26 cellular contexts compared by ENCODE assay signal in the genomic region with DNA sequence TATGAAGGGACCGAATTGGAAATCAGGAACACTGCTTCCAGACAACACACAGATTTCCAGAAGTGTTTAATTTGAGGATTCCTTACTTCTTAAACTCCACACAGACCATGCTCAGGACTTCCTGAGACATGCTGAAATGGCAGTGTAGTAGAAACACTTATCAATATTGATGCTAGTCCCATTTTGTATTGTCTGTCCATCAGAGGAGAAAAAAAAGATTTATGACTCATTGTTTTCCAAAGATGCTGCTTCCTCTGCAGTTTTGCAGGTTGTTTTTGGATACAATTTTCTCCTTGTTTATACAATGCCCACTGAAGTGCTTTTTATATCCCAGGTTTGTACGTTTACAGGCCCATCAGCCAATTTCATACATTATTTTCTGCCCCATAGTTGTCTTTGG.
DNase-seq lines count a peak whose midpoint lies in the region; TF ChIP-seq lines count a peak whose summit lies in the region.
"Had no signal": no experiment of that assay in that cellular context is flagged by ENCODE, and none has a peak within 500 bp of the region (broad histone marks: within the 10 kb centered on the region; RNA-seq: fewer than 3 reads in every experiment).

No MANE protein-coding gene starts in this region.

- H3K27ac Mint-ChIP-seq in nephron: peak overlapping the region; percentile 37 to 67 (median 64)
- H3K27ac Mint-ChIP-seq: activated CD4-positive, alpha-beta memory T cell treated with anti-CD3 and anti-CD28 coated beads for 36 hours; activated naive CD4-positive, alpha-beta T cell treated with anti-CD3 and anti-CD28 coated beads for 36 hours; activated T-helper 1 cell treated with anti-CD3 and anti-CD28 coated beads, Interleukin-12 subunit alpha, Interleukin-12 subunit beta, Interleukin-2, Interleukin-4 antibody, amounts not matched to agents 30 ng/mL and 10 ng/mL and 1 ng/mL, durations not matched to agents 14 hours and 24 hours and 36 hours; naive B cell; stimulated activated effector memory CD8-positive, alpha-beta T cell treated with anti-CD3 and anti-CD28 coated beads, Interleukin-12 subunit alpha, Interleukin-12 subunit beta, amount 100 ng/mL, for 72 hours had no signal

- H3K36me3 Mint-ChIP-seq in nephron (ENCODE audit: low read depth): no peaks in the 10 kb centered on the region
- H3K36me3 Mint-ChIP-seq: activated CD4-positive, alpha-beta memory T cell treated with anti-CD3 and anti-CD28 coated beads for 36 hours; naive B cell; stimulated activated effector memory CD8-positive, alpha-beta T cell treated with anti-CD3 and anti-CD28 coated beads, Interleukin-12 subunit alpha, Interleukin-12 subunit beta, amount 100 ng/mL, for 72 hours had no signal

- TF ChIP-seq CTCF in BE2C (IDR thresholded peaks at IDR 0.05; ENCODE audit: low read depth, low read length) (no peak), cardiac fibroblast (IDR thresholded peaks at IDR 0.05; ENCODE audit: low read depth, low read length) (no peak), nephron (IDR thresholded peaks at IDR 0.05; ENCODE audit: unreplicated experiment in 3 of 3) (no peak)

- peaks cover 5% of the 10 kb centered on the region for H3K27me3 Mint-ChIP-seq in nephron (ENCODE audit: low read depth)

- no peaks in the 10 kb centered on the region for H3K9me3 Mint-ChIP-seq in nephron
- H3K9me3 Mint-ChIP-seq: activated CD4-positive, alpha-beta memory T cell treated with anti-CD3 and anti-CD28 coated beads for 36 hours; activated naive CD4-positive, alpha-beta T cell treated with anti-CD3 and anti-CD28 coated beads for 36 hours; activated T-helper 1 cell treated with anti-CD3 and anti-CD28 coated beads, Interleukin-12 subunit alpha, Interleukin-12 subunit beta, Interleukin-2, Interleukin-4 antibody, amounts not matched to agents 30 ng/mL and 10 ng/mL and 1 ng/mL, durations not matched to agents 14 hours and 24 hours and 36 hours; naive B cell; stimulated activated effector memory CD8-positive, alpha-beta T cell treated with anti-CD3 and anti-CD28 coated beads, Interleukin-12 subunit alpha, Interleukin-12 subunit beta, amount 100 ng/mL, for 72 hours had no signal

- H3K27me3 ChIP-seq in BE2C: no peaks in the 10 kb centered on the region
- H3K27me3 ChIP-seq: brain microvascular endothelial cell, left lung, neutrophil, transverse colon had no signal

- peaks cover 44% of the 10 kb centered on the region for H3K4me1 Mint-ChIP-seq in nephron

- DNase-seq in BE2C (no peak), M059J (ENCODE audit: low read depth) (peak; percentile 20), cardiac fibroblast (ENCODE audit: low read depth in 2 of 2) (peak; percentile 23 to 33), NCI-H2029 (lab: John Stamatoyannopoulos, UW) (no peak), NCI-H446 (lab: John Stamatoyannopoulos, UW) (no peak), amygdala (lab: John Stamatoyannopoulos, UW) (no peak)
- no peak for DNase-seq in activated CD4-positive, alpha-beta T cell treated with anti-CD3 and anti-CD28 coated beads for 4 hours
- DNase-seq: activated CD4-positive, alpha-beta memory T cell treated with anti-CD3 and anti-CD28 coated beads for 36 hours; activated CD8-positive, alpha-beta memory T cell treated with anti-CD3 and anti-CD28 coated beads, Interleukin-2, amount 50 U/mL, for 4 hours; activated naive CD4-positive, alpha-beta T cell treated with anti-CD3 and anti-CD28 coated beads for 36 hours; brain microvascular endothelial cell; DMS 273 treated with DMSO at 0.1 percent for 48 hours; effector memory CD4-positive, alpha-beta T cell; erythroblast; left lung; naive B cell; NCI-H2171; NCI-H510A treated with DMSO at 0.1 percent for 48 hours; psoas muscle; transverse colon had no signal

- no peak overlapping the region for H3K4me3 Mint-ChIP-seq in nephron
- H3K4me3 Mint-ChIP-seq: activated CD4-positive, alpha-beta memory T cell treated with anti-CD3 and anti-CD28 coated beads for 36 hours; activated naive CD4-positive, alpha-beta T cell treated with anti-CD3 and anti-CD28 coated beads for 36 hours; activated T-helper 1 cell treated with anti-CD3 and anti-CD28 coated beads, Interleukin-12 subunit alpha, Interleukin-12 subunit beta, Interleukin-2, Interleukin-4 antibody, amounts not matched to agents 30 ng/mL and 10 ng/mL and 1 ng/mL, durations not matched to agents 14 hours and 24 hours and 36 hours; naive B cell; stimulated activated effector memory CD8-positive, alpha-beta T cell treated with anti-CD3 and anti-CD28 coated beads, Interleukin-12 subunit alpha, Interleukin-12 subunit beta, amount 100 ng/mL, for 72 hours had no signal

- H3K4me3 ChIP-seq in BE2C (ENCODE audit: low read depth, low read length) (peak overlapping the region; percentile 9; the same call in 1 of the 2 replicates), cardiac fibroblast (replicated peaks in 1 of 2; ENCODE audit: low read depth in 2 of 2, low read length in 2 of 2) (no peak overlapping the region)
- H3K4me3 ChIP-seq: GM12878, HAP-1, left lung, psoas muscle, transverse colon had no signal

- no peaks in the 10 kb centered on the region for H3K36me3 ChIP-seq in BE2C
- H3K36me3 ChIP-seq: brain microvascular endothelial cell, HAP-1, left lung, neutrophil, transverse colon had no signal

- peaks cover 35% of the 10 kb centered on the region for H3K4me1 ChIP-seq in BE2C

- H3K9me3 ChIP-seq in BE2C: no peaks in the 10 kb centered on the region
- H3K9me3 ChIP-seq: HAP-1, neutrophil, psoas muscle, transverse colon had no signal

Comparison
In these comparisons a context has a peak if more than half of its experiments do, and no peak if none do; other contexts are left out.
1. DNase-seq: peak in M059J (single experiment) and cardiac fibroblast (2 of 2); none in BE2C (single experiment), NCI-H2029 (single experiment), activated CD4-positive, alpha-beta T cell treated with anti-CD3 and anti-CD28 coated beads for 4 hours (0 of 2), NCI-H446 (0 of 2) and amygdala (0 of 56).